In genomic region chr22:43014876-43015676, GRCh38 we compare ENCODE assay signal across 8 cellular contexts. TPM values are rescaled to one million over a fixed set of nuclear protein-coding genes. Genes with fewer than 3 reads are reported as not detected.
A peak's percentile ranks its signal among the peaks of the same experiment; 100 is the strongest.
DNase-seq lines count a peak whose midpoint lies in the region; ATAC-seq and TF ChIP-seq lines count a peak whose summit lies in the region.

Gene PACSIN2 (minus strand): TSS chr22:43015149. CDS start chr22:42912080, 103,069 bp downstream.

- no peaks in the 10 kb centered on the region for H3K9me3 Mint-ChIP-seq in activated CD4-positive, alpha-beta T cell treated with anti-CD3 and anti-CD28 coated beads for 36 hours (ENCODE audit: low read depth)

- H3K4me1 Mint-ChIP-seq in activated CD4-positive, alpha-beta T cell treated with anti-CD3 and anti-CD28 coated beads for 36 hours = peaks cover 21% of the 10 kb centered on the region

- TF ChIP-seq CTCF in choroid plexus epithelial cell (conservative IDR thresholded peaks at IDR 0.05; ENCODE audit: low read depth, low read length) = no peak

- H3K36me3 ChIP-seq in BLaER1 = no peaks in the 10 kb centered on the region

- no peaks in the 10 kb centered on the region for H3K27me3 Mint-ChIP-seq in activated CD4-positive, alpha-beta T cell treated with anti-CD3 and anti-CD28 coated beads for 36 hours

- peak; percentile 84 for ATAC-seq in HG03457 (IDR thresholded peaks at IDR 0.05; ENCODE audit: unreplicated experiment)
- peak; percentile 100 for ATAC-seq in activated CD4-positive, alpha-beta T cell treated with anti-CD3 and anti-CD28 coated beads for 36 hours

- CTCF ChIA-PET in activated CD4-positive, alpha-beta T cell treated with anti-CD3 and anti-CD28 coated beads for 36 hours (lab: Charles Lee) = interaction anchor here (0.6 to 2.7 kb wide), 5 partner anchors 11 to 383 kb away, joined by 3 to 10 read pairs (median 4); no protein-coding TSS in a partner anchor

- H3K4me3 ChIP-seq in BLaER1 (peak within 1 kb of the TSS; percentile 89), choroid plexus epithelial cell (ENCODE audit: low read depth, low read length) (peak within 1 kb of the TSS; percentile 86)

- H3K27me3 ChIP-seq in BLaER1 = no peaks in the 10 kb centered on the region

- peak within 1 kb of the TSS; percentile 82 for H3K27ac Mint-ChIP-seq in activated CD4-positive, alpha-beta T cell treated with anti-CD3 and anti-CD28 coated beads for 36 hours

- intact Hi-C loops in activated CD4-positive, alpha-beta T cell treated with anti-CD3 and anti-CD28 coated beads for 36 hours (cut with DNase I, micrococcal nuclease) = loop anchor here (1.0 to 10.0 kb wide), 9 partner anchors 14 to 400 kb away; partner anchors contain the start of genes ARFGAP3 (in 1 of the 2), CYB5R3 (in 1 of the 2), TTLL1 (in 1 of the 2) and TTLL12 (in 1 of the 2)

- peak within 1 kb of the TSS; percentile 84 for H3K9ac ChIP-seq in BLaER1

- peak; percentile 100 for DNase-seq in GM19240 (ENCODE audit: insufficient read length, low spot score)
- DNase-seq in NCI-H524 (lab: John Stamatoyannopoulos, UW) = peak; percentile 97 to 99
- DNase-seq in activated CD4-positive, alpha-beta T cell treated with anti-CD3 and anti-CD28 coated beads for 36 hours = peak; percentile 99
- DNase-seq in choroid plexus epithelial cell (ENCODE audit: low read depth) = peak; percentile 99
- DNase-seq in kidney glomerular epithelial cell (lab: John Stamatoyannopoulos, UW) = peak; percentile 96
- peak; percentile 97 to 99 for DNase-seq in stimulated activated CD4-positive, alpha-beta T cell treated with anti-CD3 and anti-CD28 coated beads, Interleukin-1b, Interleukin-23, amount 100 ng/mL, for 1 hour (ENCODE audit: low read depth in 2 of 2)

- POLR2A ChIA-PET in activated CD4-positive, alpha-beta T cell treated with anti-CD3 and anti-CD28 coated beads for 36 hours (lab: Charles Lee) = interaction anchor here (0.6 to 1.2 kb wide), 7 partner anchors 8 to 400 kb away, joined by 3 to 5 read pairs (median 4); no protein-coding TSS in a partner anchor

- no peaks in the 10 kb centered on the region for H3K9me3 ChIP-seq in BLaER1

- H3K4me3 Mint-ChIP-seq in activated CD4-positive, alpha-beta T cell treated with anti-CD3 and anti-CD28 coated beads for 36 hours = peak within 1 kb of the TSS; percentile 90

- no peaks in the 10 kb centered on the region for H3K36me3 Mint-ChIP-seq in activated CD4-positive, alpha-beta T cell treated with anti-CD3 and anti-CD28 coated beads for 36 hours (ENCODE audit: low read depth)

- peaks cover 44% of the 10 kb centered on the region for H4K20me1 ChIP-seq in BLaER1

- H3K4me1 ChIP-seq in BLaER1 = peaks cover 63% of the 10 kb centered on the region

- peak within 1 kb of the TSS; percentile 93 for H3K4me2 ChIP-seq in BLaER1

- peak within 1 kb of the TSS; percentile 81 for H3K27ac ChIP-seq in BLaER1

RNA-seq across cellular contexts. Expression of gene PACSIN2, which starts in this region (rescaled TPM):
- total RNA-seq in activated CD4-positive, alpha-beta T cell treated with anti-CD3 and anti-CD28 coated beads for 36 hours = 10 to 100 TPM; 27.9 to 28.1 TPM

Comparison
In these comparisons a context has a peak if more than half of its experiments do, and no peak if none do; other contexts are left out.
1. Peak in every context shown above with its lines: DNase-seq, ATAC-seq, H3K4me3 ChIP-seq and H3K27ac ChIP-seq.